In genomic region chr12:115670869-115671268, GRCh38 we compare ENCODE assay signal across 20 cellular contexts.
A peak's percentile ranks its signal among the peaks of the same experiment; 100 is the strongest.
DNase-seq lines count a peak whose midpoint lies in the region; ATAC-seq, FAIRE-seq and TF ChIP-seq lines count a peak whose summit lies in the region.
"Had no signal": no experiment of that assay in that cellular context is flagged by ENCODE, and none has a peak within 500 bp of the region (broad histone marks: within the 10 kb centered on the region; RNA-seq: fewer than 3 reads in every experiment).

No MANE protein-coding gene starts in this region.

- DNase-seq in G401 (ENCODE audit: low spot score) (peak; percentile 1), GM12878 (ENCODE audit: low read depth, low spot score) (no peak), islet precursor cell (peak; percentile 1), NCI-H2196 treated with DMSO at 0.1 percent for 48 hours (lab: John Stamatoyannopoulos, UW; ENCODE audit: unreplicated experiment) (no peak), SK-N-DZ (ENCODE audit: low spot score) (no peak), amniotic stem cell (lab: John Stamatoyannopoulos, UW) (no peak)
- DNase-seq: Caco-2; CD4-positive, CD25-positive, alpha-beta regulatory T cell; CD8-positive, alpha-beta T cell; DMS153; DND-41; GDM1; GOT3; H7; HCEC 1CT had no signal

- H3K4me2 ChIP-seq in BLaER1 (peak overlapping the region; percentile 69; the same call in 1 of the 2 replicates), GM12878 (ENCODE audit: control insufficient read depth, insufficient read depth) (no peak overlapping the region)

- BruUV-seq in GM12878 (replicated peaks; lab: Mats Ljungman, UMichigan), result no TSS peak

- intact Hi-C loops in GM12878 (cut with micrococcal nuclease; ENCODE audit: unreplicated experiment), result no loop called here

- H3K36me3 ChIP-seq in BLaER1, result no peaks in the 10 kb centered on the region
- no peaks in the 10 kb centered on the region for H3K36me3 ChIP-seq in GM12878 (ENCODE audit: control insufficient read depth in 2 of 2, insufficient read depth in 2 of 2, low read length in 1 of 2)

- H3K4me1 ChIP-seq in BLaER1, result peaks cover 40% of the 10 kb centered on the region
- no peaks in the 10 kb centered on the region for H3K4me1 ChIP-seq in GM12878 (ENCODE audit: control insufficient read depth, insufficient read depth, low read length)
- H3K4me1 ChIP-seq: Caco-2 had no signal

- no peak for FAIRE-seq in GM12878 (lab: Jason Lieb, UNC)
- FAIRE-seq: GM12891, GM18507 had no signal

- POLR2A ChIA-PET in GM12878 (lab: Charles Lee), result no interaction called here

- RAD21 ChIA-PET in GM12878 (lab: Charles Lee; ENCODE audit: unreplicated experiment), result no interaction called here

- no peak for ATAC-seq in GM12878
- ATAC-seq in HG02840 (IDR thresholded peaks at IDR 0.05; ENCODE audit: low FRiP score, unreplicated experiment), result no peak
- ATAC-seq: CD8-positive, alpha-beta T cell had no signal

- H4K20me1 ChIP-seq in BLaER1, result no peaks in the 10 kb centered on the region
- no peaks in the 10 kb centered on the region for H4K20me1 ChIP-seq in GM12878 (ENCODE audit: control insufficient read depth, insufficient read depth)

- no peak for TF ChIP-seq EP300 in GM12878 (IDR thresholded peaks at IDR 0.05; ENCODE audit: borderline replicate concordance in 1 of 2, control insufficient read depth in 1 of 2, low read depth in 2 of 2, low read length in 2 of 2)

- CTCF ChIA-PET in GM12878 (lab: Yijun Ruan, JAX), result no interaction called here

- no peak for TF ChIP-seq RAD21 in GM12878 (IDR thresholded peaks at IDR 0.05; ENCODE audit: insufficient read depth, low read depth, low read length)

- in situ Hi-C loops in G401 (cut with HindIII; ENCODE audit: low sequenced_read_pairs) (no loop called here), GM12878 (cut with MboI) (no loop called here)

- H3K27ac ChIP-seq in BLaER1, result no peak overlapping the region
- H3K27ac ChIP-seq in GM12878 (ENCODE audit: control insufficient read depth, insufficient read depth), result no peak overlapping the region
- H3K27ac ChIP-seq: C4-2B had no signal

- no peak overlapping the region for H2AFZ ChIP-seq in GM12878 (ENCODE audit: control insufficient read depth, low read depth, low read length)

- H3K9ac ChIP-seq in BLaER1 (no peak overlapping the region), GM12878 (ENCODE audit: control insufficient read depth, insufficient read depth, low read length) (no peak overlapping the region)

- H3K27me3 ChIP-seq in BLaER1 (no peaks in the 10 kb centered on the region), GM12878 (replicated peaks in 1 of 2; ENCODE audit: control insufficient read depth in 2 of 2, insufficient read depth in 2 of 2, low read length in 1 of 2) (no peaks in the 10 kb centered on the region)

- no peak overlapping the region for H3K4me3 ChIP-seq in BLaER1
- no peak overlapping the region for H3K4me3 ChIP-seq in GM12878

- no peaks in the 10 kb centered on the region for H3K9me3 ChIP-seq in BLaER1
- H3K9me3 ChIP-seq in GM12878 (replicated peaks; ENCODE audit: control insufficient read depth, insufficient read depth, low read length), result no peaks in the 10 kb centered on the region
- H3K9me3 ChIP-seq: Caco-2 had no signal

- no peaks in the 10 kb centered on the region for H3K79me2 ChIP-seq in GM12878 (ENCODE audit: control insufficient read depth, insufficient read depth, low read length)

- SMC1A ChIA-PET in GM12878 (lab: Charles Lee; ENCODE audit: uncharacterized antibody, unreplicated experiment), result no interaction called here

- 13% methylated on average over 5 of the region's 5 CpGs for WGBS in GM12878 (ENCODE audit: insufficient coverage, insufficient replicate concordance, low lambda C conversion rate, missing lambda C conversion rate)

- TF ChIP-seq POLR2A in GM12878 (IDR thresholded peaks at IDR 0.05; ENCODE audit: low read depth, low read length), result no peak

- no peak for TF ChIP-seq CTCF in GM12878 (IDR thresholded peaks at IDR 0.05 in 2 of 3, conservative IDR thresholded peaks at IDR 0.05 in 1 of 3; ENCODE audit: control insufficient read depth in 2 of 3, extremely low read depth in 1 of 3, insufficient read depth in 1 of 3, low read depth in 3 of 3, low read length in 3 of 3)

TF ChIP-seq in GM12878, 131 proteins besides CTCF, POLR2A, EP300 and RAD21:
- TF ChIP-seq IRF5 (IDR thresholded peaks at IDR 0.05; ENCODE audit: borderline replicate concordance), result no peak
- TF ChIP-seq YY1 (IDR thresholded peaks at IDR 0.05; ENCODE audit: low read depth, low read length), result peak; percentile 60; the same call in 1 of the 2 replicates
- TF ChIP-seq SIN3A (IDR thresholded peaks at IDR 0.05; ENCODE audit: low read depth, low read length), result no peak

Comparison
In these comparisons a context has a peak if more than half of its experiments do, and no peak if none do; other contexts are left out.
1. DNase-seq: peak in G401 (single experiment) and islet precursor cell (single experiment); none in GM12878 (single experiment), NCI-H2196 treated with DMSO at 0.1 percent for 48 hours (single experiment), SK-N-DZ (single experiment) and amniotic stem cell (single experiment).